22 cellular contexts compared by ENCODE assay signal in genomic region chr7:134512271-134512670, GRCh38. TPM values are rescaled to one million over a fixed set of nuclear protein-coding genes. Genes with fewer than 3 reads are reported as not detected.
"Had no signal": no experiment of that assay in that cellular context is flagged by ENCODE, and none has a peak within 500 bp of the region (broad histone marks: within the 10 kb centered on the region; RNA-seq: fewer than 3 reads in every experiment).

No MANE protein-coding gene starts in this region.

- H3K27me3 ChIP-seq: gastroesophageal sphincter, left lung, right atrium auricular region, upper lobe of left lung had no signal

- H3K9me3 ChIP-seq: gastroesophageal sphincter, left lung, right atrium auricular region, upper lobe of left lung had no signal

- H3K4me3 ChIP-seq: gastroesophageal sphincter, left lung, right atrium auricular region, upper lobe of left lung had no signal

- H3K36me3 ChIP-seq: gastroesophageal sphincter, left lung, right atrium auricular region, upper lobe of left lung had no signal

- H3K27ac ChIP-seq: gastroesophageal sphincter, left lung, right atrium auricular region, upper lobe of left lung had no signal

- DNase-seq: activated CD4-positive, alpha-beta T cell treated with anti-CD3 and anti-CD28 coated beads, Interleukin-2, amount 10 ng/mL, durations not matched to agents 24 days and 14 days; activated CD4-positive, CD25-positive, alpha-beta regulatory T cell; activated CD8-positive, alpha-beta memory T cell treated with anti-CD3 and anti-CD28 coated beads, Interleukin-2, amount 50 U/mL, for 48 hours; activated CD8-positive, alpha-beta T cell treated with anti-CD3 and anti-CD28 coated beads, Interleukin-2, amount 10 ng/mL, durations not matched to agents 7 days and 5 days; activated naive CD4-positive, alpha-beta T cell; aorta; dermis blood vessel endothelial cell; effector memory CD8-positive, alpha-beta T cell; islet precursor cell; left lung; stimulated activated CD4-positive, alpha-beta T cell treated with anti-CD3 and anti-CD28 coated beads, Interleukin-15, amount 100 ng/mL, for 24 hours; stimulated activated CD4-positive, alpha-beta T cell treated with anti-CD3 and anti-CD28 coated beads, Interleukin-4, amount 100 ng/mL, for 24 hours; stimulated activated naive CD4-positive, alpha-beta T cell; SW 1271; upper lobe of left lung had no signal

- ATAC-seq: activated CD8-positive, alpha-beta T cell treated with anti-CD3 and anti-CD28 coated beads, Interleukin-2, amount 10 ng/mL, durations not matched to agents 7 days and 5 days; effector memory CD8-positive, alpha-beta T cell; gastroesophageal sphincter; left lung; natural killer cell treated with Interleukin-12 subunit alpha and Interleukin-12 subunit beta and Interleukin-15 and Interleukin-18, amount 100 ng/mL, for 72 hours had no signal

RNA-seq across cellular contexts. Expression of gene AKR1B10, which starts 15.1 kb away (rescaled TPM):
- total RNA-seq: activated CD4-positive, alpha-beta T cell treated with anti-CD3 and anti-CD28 coated beads, Interleukin-2, amount 10 ng/mL, durations not matched to agents 24 days and 14 days; activated CD8-positive, alpha-beta T cell treated with anti-CD3 and anti-CD28 coated beads, Interleukin-2, amount 10 ng/mL, durations not matched to agents 7 days and 5 days; activated T-helper 1 cell treated with anti-CD3 and anti-CD28 coated beads, Interleukin-12 subunit alpha, Interleukin-12 subunit beta, Interleukin-2, Interleukin-4 antibody, amounts not matched to agents 30 ng/mL and 10 ng/mL and 1 ng/mL, durations not matched to agents 14 hours and 24 hours and 36 hours; chondrocyte; dermis blood vessel endothelial cell; epithelial cell of proximal tubule; left lung; natural killer cell treated with Interleukin-12 subunit alpha and Interleukin-12 subunit beta and Interleukin-15 and Interleukin-18, amount 100 ng/mL, for 72 hours; skeletal muscle tissue had no signal

RNA-seq across cellular contexts. Expression of gene AKR1B15, which starts 36.6 kb away (rescaled TPM):
- total RNA-seq: activated CD4-positive, alpha-beta T cell treated with anti-CD3 and anti-CD28 coated beads, Interleukin-2, amount 10 ng/mL, durations not matched to agents 24 days and 14 days; activated CD8-positive, alpha-beta T cell treated with anti-CD3 and anti-CD28 coated beads, Interleukin-2, amount 10 ng/mL, durations not matched to agents 7 days and 5 days; activated T-helper 1 cell treated with anti-CD3 and anti-CD28 coated beads, Interleukin-12 subunit alpha, Interleukin-12 subunit beta, Interleukin-2, Interleukin-4 antibody, amounts not matched to agents 30 ng/mL and 10 ng/mL and 1 ng/mL, durations not matched to agents 14 hours and 24 hours and 36 hours; chondrocyte; dermis blood vessel endothelial cell; epithelial cell of proximal tubule; left lung; natural killer cell treated with Interleukin-12 subunit alpha and Interleukin-12 subunit beta and Interleukin-15 and Interleukin-18, amount 100 ng/mL, for 72 hours; upper lobe of left lung had no signal
- polyA plus RNA-seq: aorta had no signal
